In genomic region chr3:52176951-52177700, GRCh38 we compare ENCODE assay signal across 20 cellular contexts. TPM values are rescaled to one million over a fixed set of nuclear protein-coding genes. Genes with fewer than 3 reads are reported as not detected.
DNase-seq lines count a peak whose midpoint lies in the region; ATAC-seq and TF ChIP-seq lines count a peak whose summit lies in the region.
"Had no signal": no experiment of that assay in that cellular context is flagged by ENCODE, and none has a peak within 500 bp of the region (broad histone marks: within the 10 kb centered on the region; RNA-seq: fewer than 3 reads in every experiment).

No MANE protein-coding gene starts in this region.

- H3K9me3 Mint-ChIP-seq in glutamatergic neuron (ENCODE audit: unreplicated experiment) (peaks cover 3% of the 10 kb centered on the region), progenitor cell of endocrine pancreas (ENCODE audit: low read depth) (no peaks in the 10 kb centered on the region)
- H3K9me3 Mint-ChIP-seq: H9, immature natural killer cell had no signal

- H3K27ac Mint-ChIP-seq in glutamatergic neuron (ENCODE audit: unreplicated experiment) (peak overlapping the region; percentile 34), progenitor cell of endocrine pancreas (peak overlapping the region; percentile 93)

- no peak for TF ChIP-seq CTCF in glutamatergic neuron (IDR thresholded peaks at IDR 0.05; ENCODE audit: partially characterized antibody, unreplicated experiment)
- TF ChIP-seq CTCF in progenitor cell of endocrine pancreas (IDR thresholded peaks at IDR 0.05; ENCODE audit: unreplicated experiment), result no peak

- DNase-seq in DMS53 (lab: John Stamatoyannopoulos, UW) (peak; percentile 81), RPMI7951 (ENCODE audit: low read depth) (peak; percentile 40), glutamatergic neuron (no peak), progenitor cell of endocrine pancreas (ENCODE audit: low spot score, unreplicated experiment) (no peak)
- no peak for DNase-seq in stimulated activated CD4-positive, alpha-beta T cell treated with anti-CD3 and anti-CD28 coated beads, Interleukin-4, amount 100 ng/mL, for 24 hours
- DNase-seq: activated CD4-positive, CD25-positive, alpha-beta regulatory T cell; activated gamma-delta T cell; dermis blood vessel endothelial cell; H9; immature natural killer cell; mesendoderm; MV-4-11; NK-92 treated with Interleukin-12 subunit alpha and Interleukin-12 subunit beta, amount 100 ng/mL, for 24 hours; T-helper 2 cell had no signal

- H3K4me3 Mint-ChIP-seq in glutamatergic neuron (ENCODE audit: unreplicated experiment) (no peak overlapping the region), progenitor cell of endocrine pancreas (ENCODE audit: low read depth) (no peak overlapping the region)
- H3K4me3 Mint-ChIP-seq: H9, immature natural killer cell had no signal

- H3K27me3 Mint-ChIP-seq in glutamatergic neuron (ENCODE audit: unreplicated experiment), result peaks cover 4% of the 10 kb centered on the region
- no peaks in the 10 kb centered on the region for H3K27me3 Mint-ChIP-seq in progenitor cell of endocrine pancreas

- H3K36me3 Mint-ChIP-seq in glutamatergic neuron (ENCODE audit: unreplicated experiment), result no peaks in the 10 kb centered on the region
- H3K36me3 Mint-ChIP-seq in progenitor cell of endocrine pancreas (ENCODE audit: insufficient read depth), result no peaks in the 10 kb centered on the region
- H3K36me3 Mint-ChIP-seq: immature natural killer cell had no signal

- H3K4me1 Mint-ChIP-seq in glutamatergic neuron (ENCODE audit: low read depth, unreplicated experiment) (peaks cover 3% of the 10 kb centered on the region), progenitor cell of endocrine pancreas (ENCODE audit: low read depth) (peaks cover 14% of the 10 kb centered on the region)

- ATAC-seq in HG03135 (IDR thresholded peaks at IDR 0.05; ENCODE audit: unreplicated experiment) (no peak), HG02938 (IDR thresholded peaks at IDR 0.05; ENCODE audit: unreplicated experiment) (no peak), GM21526 (IDR thresholded peaks at IDR 0.05; ENCODE audit: low FRiP score, unreplicated experiment) (no peak)
- ATAC-seq: Right ventricle myocardium inferior had no signal

RNA-seq across cellular contexts. Expression of gene ALAS1, which starts 20.8 kb away (rescaled TPM):
- total RNA-seq in RPMI7951 (2014; rRNA removed; shearing (Covaris generic)), result 32.0 and 37.6 TPM in 2 replicates
- total RNA-seq in glutamatergic neuron (ENCODE audit: unreplicated experiment) (41.7 TPM), progenitor cell of endocrine pancreas (29.5 and 32.2 TPM in 2 replicates)

RNA-seq across cellular contexts. Expression of gene POC1A, which starts 22.9 kb away (rescaled TPM):
- 20.4 and 21.4 TPM in 2 replicates for total RNA-seq in RPMI7951 (2014; rRNA removed; shearing (Covaris generic))
- total RNA-seq in glutamatergic neuron (ENCODE audit: unreplicated experiment), result 3.2 TPM
- total RNA-seq in progenitor cell of endocrine pancreas, result 14.4 and 14.5 TPM in 2 replicates
- total RNA-seq: ascending aorta had no signal

RNA-seq across cellular contexts. Expression of gene TLR9, which starts 48.3 kb away (rescaled TPM):
- not detected in 2 replicates for total RNA-seq in RPMI7951 (2014; rRNA removed; shearing (Covaris generic))
- total RNA-seq in glutamatergic neuron (ENCODE audit: unreplicated experiment), result 0.37 TPM
- total RNA-seq in progenitor cell of endocrine pancreas, result not detected in 2 replicates
- total RNA-seq: ascending aorta, glomerular endothelial cell, H9 had no signal

Comparison
In these comparisons a context has a peak if more than half of its experiments do, and no peak if none do; other contexts are left out.
1. DNase-seq: peak in DMS53 (single experiment) and RPMI7951 (single experiment); none in glutamatergic neuron (single experiment), progenitor cell of endocrine pancreas (single experiment) and stimulated activated CD4-positive, alpha-beta T cell treated with anti-CD3 and anti-CD28 coated beads, Interleukin-4, amount 100 ng/mL, for 24 hours (single experiment).